Comparison of ENCODE assay signal across 27 cellular contexts in genomic region chr20:39259010-39259803, GRCh38.
DNase-seq lines count a peak whose midpoint lies in the region; ATAC-seq, FAIRE-seq and TF ChIP-seq lines count a peak whose summit lies in the region.
"Had no signal": no experiment of that assay in that cellular context is flagged by ENCODE, and none has a peak within 500 bp of the region (broad histone marks: within the 10 kb centered on the region; RNA-seq: fewer than 3 reads in every experiment).

No MANE protein-coding gene starts in this region.

- H3K27me3 ChIP-seq in cardiac muscle cell = no peaks in the 10 kb centered on the region
- H3K27me3 ChIP-seq: esophagus squamous epithelium, gastrocnemius medialis, upper lobe of right lung had no signal

- no peak overlapping the region for H3K4me3 ChIP-seq in cardiac muscle cell
- H3K4me3 ChIP-seq: esophagus squamous epithelium, gastrocnemius medialis, spleen, upper lobe of right lung had no signal

- no peak for TF ChIP-seq CTCF in cardiac muscle cell (IDR thresholded peaks at IDR 0.05; ENCODE audit: low read depth, low read length)

- no peaks in the 10 kb centered on the region for H3K9me3 Mint-ChIP-seq in naive thymus-derived CD8-positive, alpha-beta T cell
- no peaks in the 10 kb centered on the region for H3K9me3 Mint-ChIP-seq in activated CD8-positive, alpha-beta memory T cell treated with anti-CD3 and anti-CD28 coated beads, Interleukin-2, amount 10 ng/mL, durations not matched to agents 7 days and 5 days (ENCODE audit: low read depth)
- H3K9me3 Mint-ChIP-seq: activated CD4-positive, alpha-beta T cell treated with anti-CD3 and anti-CD28 coated beads, Interleukin-2, amount 10 ng/mL, durations not matched to agents 7 days and 5 days; activated naive CD4-positive, alpha-beta T cell treated with anti-CD3 and anti-CD28 coated beads, Interleukin-2, amount 50 U/mL, for 24 hours; activated T-cell treated with anti-CD3 and anti-CD28 coated beads, Interleukin-2, amount 50 U/mL, for 72 hours; endodermal cell; memory B cell; stimulated activated effector memory CD8-positive, alpha-beta T cell treated with anti-CD3 and anti-CD28 coated beads, Interleukin-12 subunit alpha, Interleukin-12 subunit beta, amount 100 ng/mL, for 72 hours; T-helper 2 cell treated with Interferon-gamma antibody and Interleukin-4, amounts not matched to agents 5 μg/mL and 100 μg/mL, for 36 hours had no signal

- H3K27me3 Mint-ChIP-seq in naive thymus-derived CD8-positive, alpha-beta T cell = peaks cover 0 to 18% (median 5%) of the 10 kb centered on the region in 5 donors
- peaks cover 7% of the 10 kb centered on the region for H3K27me3 Mint-ChIP-seq in activated CD8-positive, alpha-beta memory T cell treated with anti-CD3 and anti-CD28 coated beads, Interleukin-2, amount 10 ng/mL, durations not matched to agents 7 days and 5 days

- CTCF ChIA-PET in activated CD8-positive, alpha-beta memory T cell treated with anti-CD3 and anti-CD28 coated beads, Interleukin-2, amount 10 ng/mL, durations not matched to agents 7 days and 5 days (lab: Charles Lee) = interaction anchor here (1.4 kb wide), 1 partner anchor 9 kb away, joined by 3 read pairs; no protein-coding TSS in a partner anchor

- no peak overlapping the region for H3K4me3 Mint-ChIP-seq in naive thymus-derived CD8-positive, alpha-beta T cell
- H3K4me3 Mint-ChIP-seq in activated CD8-positive, alpha-beta memory T cell treated with anti-CD3 and anti-CD28 coated beads, Interleukin-2, amount 10 ng/mL, durations not matched to agents 7 days and 5 days = no peak overlapping the region
- H3K4me3 Mint-ChIP-seq: activated CD4-positive, alpha-beta T cell treated with anti-CD3 and anti-CD28 coated beads, Interleukin-2, amount 10 ng/mL, durations not matched to agents 7 days and 5 days; activated naive CD4-positive, alpha-beta T cell treated with anti-CD3 and anti-CD28 coated beads, Interleukin-2, amount 50 U/mL, for 24 hours; activated T-cell treated with anti-CD3 and anti-CD28 coated beads, Interleukin-2, amount 50 U/mL, for 72 hours; endodermal cell; memory B cell; stimulated activated effector memory CD8-positive, alpha-beta T cell treated with anti-CD3 and anti-CD28 coated beads, Interleukin-12 subunit alpha, Interleukin-12 subunit beta, amount 100 ng/mL, for 72 hours; T-helper 2 cell treated with Interferon-gamma antibody and Interleukin-4, amounts not matched to agents 5 μg/mL and 100 μg/mL, for 36 hours had no signal

- H3K36me3 ChIP-seq in cardiac muscle cell = no peaks in the 10 kb centered on the region
- H3K36me3 ChIP-seq: esophagus squamous epithelium, gastrocnemius medialis, spleen, upper lobe of right lung had no signal

- no peak overlapping the region for H3K27ac ChIP-seq in cardiac muscle cell
- H3K27ac ChIP-seq: esophagus squamous epithelium, gastrocnemius medialis, KMS-11, spleen, upper lobe of right lung had no signal

- no peak for ATAC-seq in GM19324 (IDR thresholded peaks at IDR 0.05; ENCODE audit: low FRiP score, unreplicated experiment)
- ATAC-seq in naive thymus-derived CD8-positive, alpha-beta T cell = no peak
- ATAC-seq in activated CD8-positive, alpha-beta memory T cell treated with anti-CD3 and anti-CD28 coated beads, Interleukin-2, amount 10 ng/mL, durations not matched to agents 7 days and 5 days = no peak
- ATAC-seq: activated T-cell treated with anti-CD3 and anti-CD28 coated beads, Interleukin-2, amount 50 U/mL, for 72 hours; gastrocnemius medialis; stimulated activated effector memory CD8-positive, alpha-beta T cell treated with anti-CD3 and anti-CD28 coated beads, Interleukin-12 subunit alpha, Interleukin-12 subunit beta, amount 100 ng/mL, for 72 hours; upper lobe of right lung had no signal

- no peak overlapping the region for H3K27ac Mint-ChIP-seq in naive thymus-derived CD8-positive, alpha-beta T cell
- no peak overlapping the region for H3K27ac Mint-ChIP-seq in activated CD8-positive, alpha-beta memory T cell treated with anti-CD3 and anti-CD28 coated beads, Interleukin-2, amount 10 ng/mL, durations not matched to agents 7 days and 5 days
- H3K27ac Mint-ChIP-seq: activated CD4-positive, alpha-beta T cell treated with anti-CD3 and anti-CD28 coated beads, Interleukin-2, amount 10 ng/mL, durations not matched to agents 7 days and 5 days; activated naive CD4-positive, alpha-beta T cell treated with anti-CD3 and anti-CD28 coated beads, Interleukin-2, amount 50 U/mL, for 24 hours; activated T-cell treated with anti-CD3 and anti-CD28 coated beads, Interleukin-2, amount 50 U/mL, for 72 hours; endodermal cell; memory B cell; stimulated activated effector memory CD8-positive, alpha-beta T cell treated with anti-CD3 and anti-CD28 coated beads, Interleukin-12 subunit alpha, Interleukin-12 subunit beta, amount 100 ng/mL, for 72 hours; T-helper 2 cell treated with Interferon-gamma antibody and Interleukin-4, amounts not matched to agents 5 μg/mL and 100 μg/mL, for 36 hours had no signal

- H3K4me1 ChIP-seq in cardiac muscle cell (ENCODE audit: low read depth) = no peaks in the 10 kb centered on the region
- H3K4me1 ChIP-seq: esophagus squamous epithelium, gastrocnemius medialis, spleen, upper lobe of right lung had no signal

- no peaks in the 10 kb centered on the region for H3K36me3 Mint-ChIP-seq in naive thymus-derived CD8-positive, alpha-beta T cell
- no peaks in the 10 kb centered on the region for H3K36me3 Mint-ChIP-seq in activated CD8-positive, alpha-beta memory T cell treated with anti-CD3 and anti-CD28 coated beads, Interleukin-2, amount 10 ng/mL, durations not matched to agents 7 days and 5 days
- H3K36me3 Mint-ChIP-seq: activated naive CD4-positive, alpha-beta T cell treated with anti-CD3 and anti-CD28 coated beads, Interleukin-2, amount 50 U/mL, for 24 hours; memory B cell; stimulated activated effector memory CD8-positive, alpha-beta T cell treated with anti-CD3 and anti-CD28 coated beads, Interleukin-12 subunit alpha, Interleukin-12 subunit beta, amount 100 ng/mL, for 72 hours had no signal

- intact Hi-C loops in cardiac septum (cut with DNase I) = no loop called here

- peak; percentile 0 to 14 for DNase-seq in cardiac muscle cell (ENCODE audit: low read depth in 1 of 2, low spot score in 1 of 2)
- no peak for DNase-seq in cardiac septum (ENCODE audit: low spot score)
- peak; percentile 84 for DNase-seq in NCI-H82 (lab: John Stamatoyannopoulos, UW)
- no peak for DNase-seq in GM12892 (ENCODE audit: insufficient read length)
- no peak for DNase-seq in naive thymus-derived CD8-positive, alpha-beta T cell
- DNase-seq in activated CD8-positive, alpha-beta memory T cell treated with anti-CD3 and anti-CD28 coated beads, Interleukin-2, amount 10 ng/mL, durations not matched to agents 7 days and 5 days = no peak
- DNase-seq: ACHN; activated CD4-positive, alpha-beta T cell treated with anti-CD3 and anti-CD28 coated beads, Interleukin-2, amount 10 ng/mL, durations not matched to agents 7 days and 5 days; activated T-cell treated with anti-CD3 and anti-CD28 coated beads, Interleukin-2, amount 50 U/mL, for 72 hours; C1 segment of cervical spinal cord; cortex of kidney; endodermal cell; esophagus squamous epithelium; gastrocnemius medialis; H7; spleen; stimulated activated CD4-positive, alpha-beta T cell treated with anti-CD3 and anti-CD28 coated beads, Interleukin-2, amount 100 ng/mL, for 48 hours; substantia nigra; upper lobe of right lung had no signal

- H3K9me3 ChIP-seq in cardiac muscle cell (ENCODE audit: low read depth) = no peaks in the 10 kb centered on the region
- H3K9me3 ChIP-seq: esophagus squamous epithelium, gastrocnemius medialis, spleen, upper lobe of right lung had no signal

- POLR2A ChIA-PET in naive thymus-derived CD8-positive, alpha-beta T cell (lab: Charles Lee) = no interaction called here

- no peaks in the 10 kb centered on the region for H3K4me1 Mint-ChIP-seq in naive thymus-derived CD8-positive, alpha-beta T cell
- no peaks in the 10 kb centered on the region for H3K4me1 Mint-ChIP-seq in activated CD8-positive, alpha-beta memory T cell treated with anti-CD3 and anti-CD28 coated beads, Interleukin-2, amount 10 ng/mL, durations not matched to agents 7 days and 5 days
- H3K4me1 Mint-ChIP-seq: activated CD4-positive, alpha-beta T cell treated with anti-CD3 and anti-CD28 coated beads, Interleukin-2, amount 10 ng/mL, durations not matched to agents 7 days and 5 days; activated naive CD4-positive, alpha-beta T cell treated with anti-CD3 and anti-CD28 coated beads, Interleukin-2, amount 50 U/mL, for 24 hours; endodermal cell; memory B cell; stimulated activated effector memory CD8-positive, alpha-beta T cell treated with anti-CD3 and anti-CD28 coated beads, Interleukin-12 subunit alpha, Interleukin-12 subunit beta, amount 100 ng/mL, for 72 hours had no signal

- TF ChIP-seq POLR2A in GM12892 (IDR thresholded peaks at IDR 0.05; ENCODE audit: low read depth, low read length) = no peak

- peak; percentile 38 for FAIRE-seq in islet of Langerhans (lab: Jason Lieb, UNC)
- no peak for FAIRE-seq in GM12892 (lab: Jason Lieb, UNC)
- FAIRE-seq: keratinocyte had no signal

Comparison
In these comparisons a context has a peak if more than half of its experiments do, and no peak if none do; other contexts are left out.
1. DNase-seq: peak in cardiac muscle cell (2 of 2) and NCI-H82 (single experiment); none in cardiac septum (single experiment), GM12892 (single experiment), naive thymus-derived CD8-positive, alpha-beta T cell (0 of 10) and activated CD8-positive, alpha-beta memory T cell treated with anti-CD3 and anti-CD28 coated beads, Interleukin-2, amount 10 ng/mL, durations not matched to agents 7 days and 5 days (single experiment).